22 cellular contexts compared by ENCODE assay signal in genomic region chr19:28700176-28700575, GRCh38.
DNase-seq lines count a peak whose midpoint lies in the region; ATAC-seq and TF ChIP-seq lines count a peak whose summit lies in the region.
"Had no signal": no experiment of that assay in that cellular context is flagged by ENCODE, and none has a peak within 500 bp of the region (broad histone marks: within the 10 kb centered on the region; RNA-seq: fewer than 3 reads in every experiment).

No MANE protein-coding gene starts in this region.

- in situ Hi-C loops in GM23248 (cut with MboI) = loop anchor here (25.0 kb wide), 1 partner anchor 738 kb away; no protein-coding TSS in a partner anchor

- H3K4me1 Mint-ChIP-seq in osteocyte (ENCODE audit: unreplicated experiment) = peaks cover 62% of the 10 kb centered on the region
- H3K4me1 Mint-ChIP-seq in mesothelial cell of epicardium = no peaks in the 10 kb centered on the region
- no peaks in the 10 kb centered on the region for H3K4me1 Mint-ChIP-seq in CD4-positive, alpha-beta memory T cell
- H3K4me1 Mint-ChIP-seq: IgD-negative memory B cell had no signal

- H3K27ac Mint-ChIP-seq in osteocyte (ENCODE audit: unreplicated experiment) = peak overlapping the region; percentile 62
- no peak overlapping the region for H3K27ac Mint-ChIP-seq in mesothelial cell of epicardium
- no peak overlapping the region for H3K27ac Mint-ChIP-seq in CD4-positive, alpha-beta memory T cell
- H3K27ac Mint-ChIP-seq: IgD-negative memory B cell had no signal

- H3K9me3 ChIP-seq in GM23248 (ENCODE audit: low read depth) (no peaks in the 10 kb centered on the region), esophagus squamous epithelium (no peaks in the 10 kb centered on the region)
- no peaks in the 10 kb centered on the region for H3K9me3 ChIP-seq in CD4-positive, alpha-beta memory T cell (ENCODE audit: control insufficient read depth in 1 of 2, low read length in 2 of 2)

- no peaks in the 10 kb centered on the region for H3K36me3 ChIP-seq in GM23248 (ENCODE audit: low read depth)
- no peaks in the 10 kb centered on the region for H3K36me3 ChIP-seq in esophagus squamous epithelium
- H3K36me3 ChIP-seq in CD4-positive, alpha-beta memory T cell (ENCODE audit: insufficient read depth, low read length) = no peaks in the 10 kb centered on the region

- H3K4me3 ChIP-seq in GM23248 (no peak overlapping the region), esophagus squamous epithelium (no peak overlapping the region)
- no peak overlapping the region for H3K4me3 ChIP-seq in CD4-positive, alpha-beta memory T cell (ENCODE audit: low read length in 2 of 2)
- H3K4me3 ChIP-seq: GM12878, SK-N-MC had no signal

- intact Hi-C loops in esophagus squamous epithelium (cut with DNase I) = no loop called here
- intact Hi-C loops in CD4-positive, alpha-beta memory T cell (cut with micrococcal nuclease) = no loop called here

- no peaks in the 10 kb centered on the region for H3K79me2 ChIP-seq in GM23248 (ENCODE audit: insufficient read depth)

- no peak overlapping the region for H3K4me2 ChIP-seq in GM23248 (ENCODE audit: unreplicated experiment)
- H3K4me2 ChIP-seq: KMS-11 had no signal

- H3K27ac ChIP-seq in GM23248 (no peak overlapping the region), esophagus squamous epithelium (no peak overlapping the region)
- H3K27ac ChIP-seq in CD4-positive, alpha-beta memory T cell (ENCODE audit: low read depth, low read length) = no peak overlapping the region
- H3K27ac ChIP-seq: HL-60, KMS-11, SK-N-MC had no signal

- TF ChIP-seq CTCF in osteocyte (IDR thresholded peaks at IDR 0.05) (no peak), mesothelial cell of epicardium (IDR thresholded peaks at IDR 0.05; ENCODE audit: unreplicated experiment) (no peak), esophagus squamous epithelium (IDR thresholded peaks at IDR 0.05) (no peak)

- H3K36me3 Mint-ChIP-seq in osteocyte (ENCODE audit: unreplicated experiment) (no peaks in the 10 kb centered on the region), mesothelial cell of epicardium (no peaks in the 10 kb centered on the region)
- no peaks in the 10 kb centered on the region for H3K36me3 Mint-ChIP-seq in CD4-positive, alpha-beta memory T cell
- H3K36me3 Mint-ChIP-seq: IgD-negative memory B cell had no signal

- H3K4me1 ChIP-seq in GM23248 (ENCODE audit: insufficient read depth) (peaks cover 30% of the 10 kb centered on the region), esophagus squamous epithelium (no peaks in the 10 kb centered on the region)
- H3K4me1 ChIP-seq in CD4-positive, alpha-beta memory T cell (ENCODE audit: insufficient read depth, low read length) = no peaks in the 10 kb centered on the region

- peak; percentile 4 for DNase-seq in GM23248
- peak; percentile 50 for DNase-seq in amniotic epithelial cell (ENCODE audit: low read depth)
- DNase-seq in osteocyte (ENCODE audit: extremely low spot score, unreplicated experiment) = no peak
- no peak for DNase-seq in mesothelial cell of epicardium (ENCODE audit: low spot score in 2 of 2, unreplicated experiment in 2 of 2)
- DNase-seq in esophagus squamous epithelium (lab: John Stamatoyannopoulos, UW) = no peak
- no peak for DNase-seq in CD4-positive, alpha-beta memory T cell
- DNase-seq: DMS153, HCEC 1CT, NCI-H1092, NCI-H1417 treated with DMSO at 0.1 percent for 48 hours, NCI-H1694 treated with DMSO at 0.1 percent for 48 hours, NCI-H2081, NCI-H2227 treated with DMSO at 0.1 percent for 48 hours, NCI-H510A, NCI-H69, SIG-M5 had no signal

- H4K20me1 ChIP-seq in GM23248 (ENCODE audit: insufficient read depth) = no peaks in the 10 kb centered on the region

- WGBS in GM23248 (ENCODE audit: low coverage in 1 of 2, low lambda C conversion rate in 2 of 2, missing lambda C conversion rate in 2 of 2), 2 experiments = 49% methylated on average over 4 of the region's 4 CpGs
- WGBS in esophagus squamous epithelium, 2 donors = 59 to 62% methylated on average over 4 of the region's 4 CpGs

- CTCF ChIA-PET in CD4-positive, alpha-beta memory T cell (lab: Charles Lee; ENCODE audit: partially characterized antibody) = no interaction called here

- H3K27me3 ChIP-seq in GM23248 (replicated peaks; ENCODE audit: insufficient read depth) = peaks cover 4% of the 10 kb centered on the region; the same call in 1 of the 2 replicates
- no peaks in the 10 kb centered on the region for H3K27me3 ChIP-seq in esophagus squamous epithelium
- H3K27me3 ChIP-seq in CD4-positive, alpha-beta memory T cell (ENCODE audit: insufficient read depth, low read length) = no peaks in the 10 kb centered on the region

- peaks cover 14% of the 10 kb centered on the region for H3F3A ChIP-seq in GM23248 (ENCODE audit: insufficient read depth)

- H3K27me3 Mint-ChIP-seq in osteocyte (ENCODE audit: unreplicated experiment) (no peaks in the 10 kb centered on the region), mesothelial cell of epicardium (ENCODE audit: low read depth) (no peaks in the 10 kb centered on the region)
- H3K27me3 Mint-ChIP-seq in CD4-positive, alpha-beta memory T cell = no peaks in the 10 kb centered on the region
- H3K27me3 Mint-ChIP-seq: IgD-negative memory B cell had no signal

- H3K9ac ChIP-seq in GM23248 = no peak overlapping the region
- H3K9ac ChIP-seq: KMS-11 had no signal

- H2AFZ ChIP-seq in GM23248 = no peak overlapping the region

- H3K4me3 Mint-ChIP-seq in osteocyte (ENCODE audit: unreplicated experiment) (no peak overlapping the region), mesothelial cell of epicardium (no peak overlapping the region)
- H3K4me3 Mint-ChIP-seq in CD4-positive, alpha-beta memory T cell = no peak overlapping the region
- H3K4me3 Mint-ChIP-seq: IgD-negative memory B cell had no signal

- POLR2A ChIA-PET in CD4-positive, alpha-beta memory T cell (lab: Charles Lee; ENCODE audit: partially characterized antibody) = no interaction called here

- H3K9me3 Mint-ChIP-seq in osteocyte (ENCODE audit: unreplicated experiment) (peaks cover 7% of the 10 kb centered on the region), mesothelial cell of epicardium (no peaks in the 10 kb centered on the region)
- peaks cover 0 to 2% (median 0%) of the 10 kb centered on the region in 8 donors for H3K9me3 Mint-ChIP-seq in CD4-positive, alpha-beta memory T cell

- no peak for ATAC-seq in HG03095 (IDR thresholded peaks at IDR 0.05; ENCODE audit: unreplicated experiment)
- ATAC-seq: GM12878 had no signal

- no peak for TF ChIP-seq POLR2A in esophagus squamous epithelium (IDR thresholded peaks at IDR 0.05)

- 0 out of 2 replicates have a peak, but pooled peaks cover 6% of the 10 kb centered on the region for H3K9me2 ChIP-seq in GM23248 (ENCODE audit: insufficient read depth)

Comparison
In these comparisons a context has a peak if more than half of its experiments do, and no peak if none do; other contexts are left out.
1. DNase-seq: peak in GM23248 (single experiment) and amniotic epithelial cell (single experiment); none in osteocyte (single experiment), mesothelial cell of epicardium (0 of 2), esophagus squamous epithelium (single experiment) and CD4-positive, alpha-beta memory T cell (0 of 5).